ENCODE assay signal across 22 cellular contexts in the genomic region with DNA sequence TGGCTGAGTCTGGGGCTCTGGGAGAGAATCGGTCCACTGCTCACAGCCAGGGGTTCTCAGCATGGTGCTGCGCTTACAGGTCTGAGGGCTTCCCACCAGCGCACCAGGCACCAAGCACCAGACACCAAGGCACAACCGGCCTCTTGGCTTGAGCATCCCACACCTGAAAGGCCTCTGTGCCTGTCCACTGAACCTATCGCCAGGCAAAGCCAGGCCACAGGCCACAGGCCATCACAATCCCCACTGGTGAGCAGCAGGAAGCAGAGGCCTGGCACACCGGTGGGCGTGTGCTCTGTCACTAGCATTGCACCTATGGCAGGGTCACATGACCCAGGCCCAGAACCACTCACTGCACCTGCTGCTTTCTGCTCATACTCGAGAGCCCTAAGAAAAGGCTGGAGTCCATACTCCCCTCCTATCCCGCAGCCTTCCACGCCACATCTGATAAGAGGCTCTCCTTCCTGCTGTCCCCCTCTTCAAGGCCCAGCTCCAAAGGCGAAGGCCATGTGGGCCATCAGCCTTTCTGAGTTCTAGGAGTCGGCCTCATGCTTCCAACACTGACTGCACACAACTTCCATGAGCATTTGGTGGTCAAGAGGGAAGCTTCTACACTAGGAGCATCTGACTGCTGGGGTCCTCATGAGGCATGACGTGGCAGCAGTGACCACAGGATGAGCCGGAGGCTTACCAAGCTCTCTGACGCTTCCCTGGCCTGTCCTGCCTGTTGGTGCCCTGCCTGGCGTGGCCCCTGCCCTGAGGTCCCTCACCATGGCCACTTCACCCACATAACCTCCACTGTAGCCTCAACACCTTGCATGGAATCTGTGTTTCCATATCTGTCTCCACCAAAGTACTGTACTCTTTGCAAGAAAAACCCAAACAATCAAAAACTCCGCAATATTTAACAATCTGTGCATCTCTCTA.
"Had no signal": no experiment of that assay in that cellular context is flagged by ENCODE, and none has a peak within 500 bp of the region (broad histone marks: within the 10 kb centered on the region; RNA-seq: fewer than 3 reads in every experiment).

No MANE protein-coding gene starts in this region.

- DNase-seq: activated CD4-positive, alpha-beta T cell treated with anti-CD3 and anti-CD28 coated beads for 4 hours; activated CD8-positive, alpha-beta T cell treated with anti-CD3 and anti-CD28 coated beads for 36 hours; activated gamma-delta T cell treated with Interleukin-2 at 50 U/mL for 16 hours; activated naive CD8-positive, alpha-beta T cell treated with anti-CD3 and anti-CD28 coated beads, Interleukin-2, amount 10 ng/mL, durations not matched to agents 7 days and 5 days; activated T-cell treated with anti-CD3 and anti-CD28 coated beads, Interleukin-2, amount 50 U/mL, for 4 hours; brain microvascular endothelial cell; cerebellar nuclear complex; dermis blood vessel endothelial cell; erythroblast; gastrocnemius medialis; heart left ventricle; left cardiac atrium; naive thymus-derived CD4-positive, alpha-beta T cell; nucleus accumbens; right cardiac atrium; stimulated activated CD4-positive, alpha-beta T cell treated with anti-CD3 and anti-CD28 coated beads, Interleukin-4, amount 100 ng/mL, for 4 hours; stimulated activated CD8-positive, alpha-beta memory T cell treated with anti-CD3 and anti-CD28 coated beads, Interleukin-4, amount 100 ng/mL, for 48 hours; T-helper 2 cell had no signal

- H3K4me1 Mint-ChIP-seq: activated naive CD8-positive, alpha-beta T cell treated with anti-CD3 and anti-CD28 coated beads, Interleukin-2, amount 10 ng/mL, durations not matched to agents 7 days and 5 days; naive thymus-derived CD4-positive, alpha-beta T cell had no signal

- H3K27me3 Mint-ChIP-seq: activated CD8-positive, alpha-beta T cell treated with anti-CD3 and anti-CD28 coated beads for 36 hours; activated naive CD8-positive, alpha-beta T cell treated with anti-CD3 and anti-CD28 coated beads, Interleukin-2, amount 10 ng/mL, durations not matched to agents 7 days and 5 days; naive thymus-derived CD4-positive, alpha-beta T cell; stimulated activated naive CD8-positive, alpha-beta T cell treated with anti-CD3 and anti-CD28 coated beads, Interleukin-15, Interleukin-2, amounts not matched to agents 100 ng/mL and 50 ng/mL, for 24 hours; type B pancreatic cell had no signal

- ATAC-seq: activated CD8-positive, alpha-beta T cell treated with anti-CD3 and anti-CD28 coated beads for 36 hours; activated T-cell treated with anti-CD3 and anti-CD28 coated beads, Interleukin-2, amount 50 U/mL, for 4 hours; gastrocnemius medialis; left cardiac atrium; naive thymus-derived CD4-positive, alpha-beta T cell had no signal

- H3K27ac ChIP-seq: brain microvascular endothelial cell, gastrocnemius medialis, heart left ventricle, prostate gland had no signal

- H3K9me3 ChIP-seq: gastrocnemius medialis, heart left ventricle, prostate gland had no signal

- H3K27me3 ChIP-seq: brain microvascular endothelial cell, gastrocnemius medialis, heart left ventricle had no signal

- H3K36me3 ChIP-seq: prostate gland had no signal

- H3K27ac Mint-ChIP-seq: activated CD8-positive, alpha-beta T cell treated with anti-CD3 and anti-CD28 coated beads for 36 hours; activated naive CD8-positive, alpha-beta T cell treated with anti-CD3 and anti-CD28 coated beads, Interleukin-2, amount 10 ng/mL, durations not matched to agents 7 days and 5 days; naive thymus-derived CD4-positive, alpha-beta T cell; stimulated activated naive CD8-positive, alpha-beta T cell treated with anti-CD3 and anti-CD28 coated beads, Interleukin-15, Interleukin-2, amounts not matched to agents 100 ng/mL and 50 ng/mL, for 24 hours; type B pancreatic cell had no signal

- H3K4me2 ChIP-seq: smooth muscle cell had no signal

- H3K4me3 Mint-ChIP-seq: activated CD8-positive, alpha-beta T cell treated with anti-CD3 and anti-CD28 coated beads for 36 hours; activated naive CD8-positive, alpha-beta T cell treated with anti-CD3 and anti-CD28 coated beads, Interleukin-2, amount 10 ng/mL, durations not matched to agents 7 days and 5 days; activated T-cell treated with anti-CD3 and anti-CD28 coated beads, Interleukin-2, amount 50 U/mL, for 4 hours; naive thymus-derived CD4-positive, alpha-beta T cell; stimulated activated naive CD8-positive, alpha-beta T cell treated with anti-CD3 and anti-CD28 coated beads, Interleukin-15, Interleukin-2, amounts not matched to agents 100 ng/mL and 50 ng/mL, for 24 hours; type B pancreatic cell had no signal

- H3K4me1 ChIP-seq: prostate gland had no signal

- H3K4me3 ChIP-seq: gastrocnemius medialis, heart left ventricle, prostate gland, smooth muscle cell had no signal

- H3K9me3 Mint-ChIP-seq: activated naive CD8-positive, alpha-beta T cell treated with anti-CD3 and anti-CD28 coated beads, Interleukin-2, amount 10 ng/mL, durations not matched to agents 7 days and 5 days; stimulated activated naive CD8-positive, alpha-beta T cell treated with anti-CD3 and anti-CD28 coated beads, Interleukin-15, Interleukin-2, amounts not matched to agents 100 ng/mL and 50 ng/mL, for 24 hours had no signal
